ENCODE assay signal across 1 cellular context in the genomic region with DNA sequence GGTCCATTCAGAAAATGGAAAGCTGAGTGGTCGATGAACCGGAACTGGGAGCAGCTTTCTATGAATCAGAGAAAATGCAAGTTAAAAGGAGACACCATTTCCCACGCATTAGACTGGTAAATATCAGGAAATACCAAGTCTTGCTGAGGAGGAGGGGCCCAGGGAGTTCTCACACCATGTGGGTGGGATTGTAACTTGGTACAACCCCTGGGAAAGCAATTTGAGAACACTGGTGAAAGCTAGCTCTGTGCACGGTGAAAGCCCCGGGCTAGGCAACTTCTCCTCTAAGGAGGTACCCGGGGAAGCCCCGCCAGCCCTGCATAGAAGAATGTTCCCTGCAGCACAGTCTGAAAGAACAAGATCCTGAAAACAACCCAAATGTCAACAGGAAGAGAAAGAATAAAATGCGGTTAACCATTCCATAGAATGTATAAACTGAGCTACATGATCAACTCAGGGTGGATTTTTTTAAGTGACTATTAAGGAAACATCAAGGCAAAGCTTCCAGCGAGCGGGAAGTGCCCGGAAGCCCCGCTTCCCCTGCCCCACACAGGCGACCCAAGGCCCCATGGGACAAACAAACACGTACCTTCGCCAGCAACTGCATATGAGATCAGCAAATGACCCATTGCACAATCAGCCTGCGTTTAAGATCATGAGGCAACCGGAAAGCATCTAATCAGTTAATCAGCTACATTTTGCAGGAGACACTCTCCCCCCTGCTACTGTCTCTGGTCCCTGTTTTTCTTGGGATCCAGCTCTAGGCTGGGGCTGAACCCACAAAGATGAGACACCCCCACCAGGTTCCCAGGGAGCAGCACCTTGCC.
TF ChIP-seq lines count a peak whose summit lies in the region.

No MANE protein-coding gene starts in this region.

TF ChIP-seq in H1, 55 proteins besides CTCF, POLR2A, EP300 and RAD21 (continued from another document):
- no peak for TF ChIP-seq SIRT6 (IDR thresholded peaks at IDR 0.05; ENCODE audit: low read length)
TF ChIP-seq in H1: peak in this region for 3.
